In genomic region chr7:24884401-24884800, GRCh38 we compare ENCODE assay signal across 17 cellular contexts.
DNase-seq lines count a peak whose midpoint lies in the region; ATAC-seq and TF ChIP-seq lines count a peak whose summit lies in the region.
"Had no signal": no experiment of that assay in that cellular context is flagged by ENCODE, and none has a peak within 500 bp of the region (broad histone marks: within the 10 kb centered on the region; RNA-seq: fewer than 3 reads in every experiment).

No MANE protein-coding gene starts in this region.

- no peaks in the 10 kb centered on the region for H3K79me2 ChIP-seq in GM23338 (replicated peaks; ENCODE audit: insufficient read depth)
- peaks cover 19% of the 10 kb centered on the region; the same call in 1 of the 2 replicates for H3K79me2 ChIP-seq in OCI-LY1 (ENCODE audit: insufficient read depth, low read length)

- H3K36me3 Mint-ChIP-seq in GM23338 (ENCODE audit: low read depth) (no peaks in the 10 kb centered on the region), osteocyte (ENCODE audit: unreplicated experiment) (peaks cover 4% of the 10 kb centered on the region)

- H2AFZ ChIP-seq in GM23338 (no peak overlapping the region), OCI-LY1 (ENCODE audit: low read length) (no peak overlapping the region)

- TF ChIP-seq EP300 in gastroesophageal sphincter (IDR thresholded peaks at IDR 0.05), result no peak

- H3K27me3 ChIP-seq in GM23338 (ENCODE audit: insufficient read depth) (no peaks in the 10 kb centered on the region), OCI-LY1 (ENCODE audit: insufficient read depth, low read length) (no peaks in the 10 kb centered on the region), gastroesophageal sphincter (no peaks in the 10 kb centered on the region)
- H3K27me3 ChIP-seq: right atrium auricular region had no signal

- H3K9ac ChIP-seq in OCI-LY1 (ENCODE audit: low read length), result peak overlapping the region; percentile 58

- no peak overlapping the region for H3K4me2 ChIP-seq in GM23338
- peak overlapping the region; percentile 59 for H3K4me2 ChIP-seq in OCI-LY1 (ENCODE audit: low read length)

- peak; percentile 55 for ATAC-seq in GM23338
- ATAC-seq in gastroesophageal sphincter, result no peak
- ATAC-seq: naive thymus-derived CD8-positive, alpha-beta T cell had no signal

- peaks cover 34% of the 10 kb centered on the region for H3K4me1 Mint-ChIP-seq in GM23338
- H3K4me1 Mint-ChIP-seq in osteocyte (ENCODE audit: unreplicated experiment), result peaks cover 11% of the 10 kb centered on the region

- no peak for TF ChIP-seq POLR2A in gastroesophageal sphincter (IDR thresholded peaks at IDR 0.05)

- H3K27me3 Mint-ChIP-seq in GM23338 (ENCODE audit: insufficient read depth, low read depth, poor library complexity), result peaks cover 5% of the 10 kb centered on the region
- no peaks in the 10 kb centered on the region for H3K27me3 Mint-ChIP-seq in osteocyte (ENCODE audit: unreplicated experiment)
- H3K27me3 Mint-ChIP-seq: CD8-positive, alpha-beta memory T cell; naive thymus-derived CD8-positive, alpha-beta T cell had no signal

- H3K9me3 ChIP-seq in OCI-LY1 (ENCODE audit: low read length), result no peaks in the 10 kb centered on the region
- H3K9me3 ChIP-seq in gastroesophageal sphincter, result no peaks in the 10 kb centered on the region
- H3K9me3 ChIP-seq: right atrium auricular region had no signal

- H3K9me2 ChIP-seq in GM23338 (ENCODE audit: insufficient read depth) (no peaks in the 10 kb centered on the region), OCI-LY1 (ENCODE audit: low read depth, low read length) (no peaks in the 10 kb centered on the region)

- TF ChIP-seq CTCF in GM23338 (conservative IDR thresholded peaks at IDR 0.05; ENCODE audit: low read depth in 2 of 2), result no peak
- no peak for TF ChIP-seq CTCF in OCI-LY1 (IDR thresholded peaks at IDR 0.05; ENCODE audit: low read length)
- TF ChIP-seq CTCF in osteocyte (IDR thresholded peaks at IDR 0.05), result no peak
- no peak for TF ChIP-seq CTCF in gastroesophageal sphincter (IDR thresholded peaks at IDR 0.05)

- H3K4me3 Mint-ChIP-seq in GM23338 (no peak overlapping the region), osteocyte (ENCODE audit: unreplicated experiment) (no peak overlapping the region)
- H3K4me3 Mint-ChIP-seq: CD8-positive, alpha-beta memory T cell; naive thymus-derived CD8-positive, alpha-beta T cell; T-helper 1 cell treated with Interleukin-12 subunit alpha and Interleukin-12 subunit beta and Interleukin-4 antibody, amounts not matched to agents 30 μg/mL and 1 μg/mL, for 36 hours had no signal

- no peaks in the 10 kb centered on the region for H4K20me1 ChIP-seq in GM23338 (replicated peaks; ENCODE audit: insufficient read depth)
- H4K20me1 ChIP-seq in OCI-LY1 (ENCODE audit: insufficient read depth, low read length), result no peaks in the 10 kb centered on the region

- H3K9me3 Mint-ChIP-seq in GM23338 (no peaks in the 10 kb centered on the region), osteocyte (ENCODE audit: unreplicated experiment) (no peaks in the 10 kb centered on the region)
- H3K9me3 Mint-ChIP-seq: CD8-positive, alpha-beta memory T cell; naive thymus-derived CD8-positive, alpha-beta T cell; T-helper 1 cell treated with Interleukin-12 subunit alpha and Interleukin-12 subunit beta and Interleukin-4 antibody, amounts not matched to agents 30 μg/mL and 1 μg/mL, for 36 hours had no signal

- DNase-seq in NCI-H1417 (lab: John Stamatoyannopoulos, UW) (peak; percentile 39 to 81 (median 47)), NCI-H1417 treated with DMSO at 0.1 percent for 48 hours (lab: John Stamatoyannopoulos, UW) (no peak), GM23338 (ENCODE audit: low spot score) (no peak), osteocyte (ENCODE audit: extremely low spot score, unreplicated experiment) (peak; percentile 51), NK-92 (lab: John Stamatoyannopoulos, UW; ENCODE audit: unreplicated experiment) (no peak), SW 1271 (lab: John Stamatoyannopoulos, UW) (no peak)
- DNase-seq: activated CD4-positive, alpha-beta T cell treated with anti-CD3 and anti-CD28 coated beads for 1 hour; CD8-positive, alpha-beta memory T cell; erythroblast; naive thymus-derived CD8-positive, alpha-beta T cell; stimulated activated CD4-positive, alpha-beta T cell treated with anti-CD3 and anti-CD28 coated beads, Interleukin-2, amount 100 ng/mL, for 24 hours; trophoblast cell had no signal

- H3K27ac Mint-ChIP-seq in GM23338 (no peak overlapping the region), osteocyte (ENCODE audit: unreplicated experiment) (no peak overlapping the region)
- H3K27ac Mint-ChIP-seq: naive thymus-derived CD8-positive, alpha-beta T cell; T-helper 1 cell treated with Interleukin-12 subunit alpha and Interleukin-12 subunit beta and Interleukin-4 antibody, amounts not matched to agents 30 μg/mL and 1 μg/mL, for 36 hours had no signal

- 67 to 70% methylated on average over 3 to 4 of the region's 6 CpGs for WGBS in gastroesophageal sphincter (ENCODE audit: low coverage in 1 of 2), 2 donors

- no peaks in the 10 kb centered on the region for H3F3A ChIP-seq in GM23338 (replicated peaks; ENCODE audit: low read depth)
- peaks cover 10% of the 10 kb centered on the region for H3F3A ChIP-seq in OCI-LY1 (ENCODE audit: insufficient read depth, low read length)

- H3K36me3 ChIP-seq in GM23338 (ENCODE audit: insufficient read depth) (no peaks in the 10 kb centered on the region), OCI-LY1 (ENCODE audit: insufficient read depth, low read length) (peaks cover 46% of the 10 kb centered on the region), gastroesophageal sphincter (no peaks in the 10 kb centered on the region)
- H3K36me3 ChIP-seq: right atrium auricular region had no signal

- peaks cover 26% of the 10 kb centered on the region for H3K4me1 ChIP-seq in GM23338 (ENCODE audit: insufficient read depth)
- H3K4me1 ChIP-seq in OCI-LY1 (ENCODE audit: insufficient read depth, low read length, severe bottlenecking), result peaks cover 97% of the 10 kb centered on the region
- H3K4me1 ChIP-seq in gastroesophageal sphincter, result peaks cover 0 to 9% (median 6%) of the 10 kb centered on the region in 3 donors
- H3K4me1 ChIP-seq: right atrium auricular region had no signal

- H3K4me3 ChIP-seq in GM23338 (no peak overlapping the region), OCI-LY1 (ENCODE audit: low read depth, low read length, poor library complexity, severe bottlenecking) (peak overlapping the region; percentile 44), gastroesophageal sphincter (no peak overlapping the region)
- H3K4me3 ChIP-seq: coronary artery, right atrium auricular region had no signal

- H3K27ac ChIP-seq in GM23338 (ENCODE audit: low read depth) (no peak overlapping the region), OCI-LY1 (ENCODE audit: low read depth, low read length, poor library complexity, severe bottlenecking) (peak overlapping the region; percentile 91), gastroesophageal sphincter (no peak overlapping the region)
- H3K27ac ChIP-seq: coronary artery, right atrium auricular region had no signal

TF ChIP-seq in GM23338, 12 proteins besides CTCF, POLR2A, EP300 and RAD21:
- TF ChIP-seq NANOG (IDR thresholded peaks at IDR 0.05; ENCODE audit: borderline replicate concordance), result no peak
TF ChIP-seq in GM23338: peak in this region for 0.

Comparison
In these comparisons a context has a peak if more than half of its experiments do, and no peak if none do; other contexts are left out.
1. DNase-seq: peak in NCI-H1417 (3 of 3) and osteocyte (single experiment); none in NCI-H1417 treated with DMSO at 0.1 percent for 48 hours (single experiment), GM23338 (single experiment), NK-92 (single experiment) and SW 1271 (0 of 2).